ENCODE assay signal across 8 cellular contexts in genomic region chr1:22131875-22132486, GRCh38. TPM values are rescaled to one million over a fixed set of nuclear protein-coding genes. Genes with fewer than 3 reads are reported as not detected.
DNase-seq lines count a peak whose midpoint lies in the region; ATAC-seq and TF ChIP-seq lines count a peak whose summit lies in the region.

No MANE protein-coding gene starts in this region.

- no peaks in the 10 kb centered on the region for H3K27me3 Mint-ChIP-seq in natural killer cell (ENCODE audit: low read depth in 2 of 2)

- H3K4me1 ChIP-seq in DOHH2 (ENCODE audit: control insufficient read depth, low read length), result 0 out of 2 replicates have a peak, but pooled peaks cover under 1% of the 10 kb centered on the region
- no peaks in the 10 kb centered on the region for H3K4me1 ChIP-seq in testis

- no peak overlapping the region for H3K27ac Mint-ChIP-seq in natural killer cell

- H4K20me1 ChIP-seq in DOHH2 (ENCODE audit: control insufficient read depth, insufficient read depth, low read depth, low read length), result no peaks in the 10 kb centered on the region; the same call in 1 of the 2 replicates

- H3K79me2 ChIP-seq in DOHH2 (ENCODE audit: control insufficient read depth, low read length), result no peaks in the 10 kb centered on the region

- H3K4me3 ChIP-seq in DOHH2 (ENCODE audit: low read length) (no peak overlapping the region), choroid plexus epithelial cell (ENCODE audit: low read depth, low read length) (no peak overlapping the region), testis (no peak overlapping the region)

- H3K27ac ChIP-seq in DOHH2 (ENCODE audit: low read depth, low read length), result no peak overlapping the region
- no peak overlapping the region for H3K27ac ChIP-seq in testis

- TF ChIP-seq CTCF in DOHH2 (IDR thresholded peaks at IDR 0.05; ENCODE audit: low read depth, low read length, poor library complexity, severe bottlenecking), result peak; percentile 94
- TF ChIP-seq CTCF in choroid plexus epithelial cell (conservative IDR thresholded peaks at IDR 0.05; ENCODE audit: low read depth, low read length), result peak; percentile 89
- peak; percentile 75 for TF ChIP-seq CTCF in natural killer cell (IDR thresholded peaks at IDR 0.05)
- TF ChIP-seq CTCF in testis (IDR thresholded peaks at IDR 0.05), result peak; percentile 53 to 73 (median 62)

- H3K27me3 ChIP-seq in DOHH2 (ENCODE audit: control insufficient read depth, low read length), result no peaks in the 10 kb centered on the region
- no peaks in the 10 kb centered on the region for H3K27me3 ChIP-seq in testis

- DNase-seq in NAMALWA (ENCODE audit: low spot score), result peak; percentile 69
- peak; percentile 73 for DNase-seq in activated CD4-positive, CD25-positive, alpha-beta regulatory T cell treated with anti-CD3 and anti-CD28 coated beads, Interleukin-2, amount 50 U/mL, for 72 hours
- DNase-seq in choroid plexus epithelial cell (ENCODE audit: low read depth), result no peak
- DNase-seq in natural killer cell, result peak; percentile 41
- DNase-seq in testis, result peak; percentile 49
- DNase-seq in midbrain (lab: John Stamatoyannopoulos, UW), result no peak

- 37 to 63% methylated on average over 2 to 10 of the region's 10 CpGs for WGBS in testis, 2 donors

- no peaks in the 10 kb centered on the region for H3K9me3 ChIP-seq in DOHH2 (ENCODE audit: control insufficient read depth, insufficient read depth, low read length)
- no peaks in the 10 kb centered on the region for H3K9me3 ChIP-seq in testis

- H3F3A ChIP-seq in DOHH2 (ENCODE audit: control insufficient read depth, insufficient read depth), result peaks cover 2% of the 10 kb centered on the region; the same call in 1 of the 2 replicates

- H3K4me1 Mint-ChIP-seq in natural killer cell, result peaks cover 5 to 6% of the 10 kb centered on the region in 2 donors

- H3K9me2 ChIP-seq in DOHH2 (replicated peaks; ENCODE audit: control insufficient read depth, low read length), result no peaks in the 10 kb centered on the region

- H3K36me3 Mint-ChIP-seq in natural killer cell, result no peaks in the 10 kb centered on the region

- intact Hi-C loops in natural killer cell (cut with micrococcal nuclease), result no loop called here
- intact Hi-C loops in testis (cut with DNase I; ENCODE audit: low total_unique reads), result no loop called here

- peak in 2 of 3 donors; percentile 57 to 77 for ATAC-seq in natural killer cell
- ATAC-seq in GM18502 (IDR thresholded peaks at IDR 0.05; ENCODE audit: poor library complexity, unreplicated experiment), result no peak

- no peak overlapping the region for H3K4me3 Mint-ChIP-seq in natural killer cell

- TF ChIP-seq POLR2A in testis (IDR thresholded peaks at IDR 0.05), result no peak

- no peaks in the 10 kb centered on the region for H3K9me3 Mint-ChIP-seq in natural killer cell

- no peak overlapping the region for H3K4me2 ChIP-seq in DOHH2 (ENCODE audit: low read length)

- no peaks in the 10 kb centered on the region for H3K36me3 ChIP-seq in DOHH2 (ENCODE audit: control insufficient read depth, low read length)
- H3K36me3 ChIP-seq in testis (ENCODE audit: low read depth, missing control alignments), result no peaks in the 10 kb centered on the region

RNA-seq across cellular contexts. Expression of gene WNT4, which starts 10.9 kb away (rescaled TPM):
- not detected for total RNA-seq in natural killer cell
- total RNA-seq in testis, result under 1 TPM; 0.55 to 0.74 TPM
- polyA plus RNA-seq in testis (ENCODE audit: insufficient read depth, low read depth, low replicate concordance), result 3.2 TPM

Comparison
In these comparisons a context has a peak if more than half of its experiments do, and no peak if none do; other contexts are left out.
1. DNase-seq: peak in NAMALWA (single experiment), activated CD4-positive, CD25-positive, alpha-beta regulatory T cell treated with anti-CD3 and anti-CD28 coated beads, Interleukin-2, amount 50 U/mL, for 72 hours (single experiment), natural killer cell (single experiment) and testis (single experiment); none in choroid plexus epithelial cell (single experiment) and midbrain (single experiment).
2. Peak in every context shown above with its lines, with median percentiles within 50 percentile points of each other: CTCF ChIP-seq.